ENCODE assay signal across 8 cellular contexts in the genomic region with DNA sequence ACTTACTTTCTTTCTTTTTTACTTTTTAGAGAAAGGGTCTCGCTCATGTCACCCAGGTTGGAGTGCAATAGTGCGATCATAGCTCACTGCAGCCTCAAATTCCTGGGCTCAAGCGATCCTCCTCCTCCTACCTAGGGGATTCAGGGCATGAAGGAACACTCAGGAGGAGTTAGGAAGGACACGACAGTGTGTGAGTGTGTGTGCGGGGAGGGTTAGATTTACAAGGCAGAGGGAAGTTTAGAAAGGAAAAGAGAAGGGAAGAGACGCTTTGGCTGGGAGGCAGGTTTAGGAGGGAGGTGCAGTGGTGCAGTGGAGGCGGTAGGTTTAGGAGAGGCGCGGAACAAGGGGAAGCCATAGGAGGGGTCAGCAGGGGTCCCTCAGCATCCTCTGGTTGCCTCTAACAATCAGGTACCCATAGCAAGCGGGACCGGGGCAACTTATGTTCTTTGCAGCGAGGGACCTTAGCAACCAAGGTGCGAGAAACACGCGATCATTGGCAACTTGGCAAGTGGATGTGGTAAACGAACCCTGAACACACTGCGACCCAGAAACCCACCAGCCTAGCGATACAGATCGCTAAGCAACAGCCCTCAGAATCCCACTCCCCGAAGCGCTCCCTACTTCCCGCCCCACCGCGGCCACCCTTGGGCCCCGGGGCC. TPM values are rescaled to one million over a fixed set of nuclear protein-coding genes. Genes with fewer than 3 reads are reported as not detected.
DNase-seq lines count a peak whose midpoint lies in the region; ATAC-seq, FAIRE-seq and TF ChIP-seq lines count a peak whose summit lies in the region.

No MANE protein-coding gene starts in this region.

- peak overlapping the region; percentile 64 for H3K4me3 ChIP-seq in NT2/D1 (ENCODE audit: insufficient read length, low read depth)
- peak overlapping the region; percentile 94 to 95 for H3K4me3 ChIP-seq in duodenal mucosa (ENCODE audit: low read depth in 1 of 2, low read length in 2 of 2)
- H3K4me3 ChIP-seq in mucosa of rectum (ENCODE audit: low read length in 2 of 2), result peak overlapping the region; percentile 85 to 98

- H3K9me3 ChIP-seq in NT2/D1 (ENCODE audit: insufficient read depth, low read length) (no peaks in the 10 kb centered on the region), duodenal mucosa (ENCODE audit: control insufficient read depth in 1 of 2, low read length in 2 of 2) (no peaks in the 10 kb centered on the region), mucosa of rectum (ENCODE audit: control insufficient read depth in 2 of 2, low read length in 2 of 2) (no peaks in the 10 kb centered on the region)

- peak overlapping the region; percentile 74 for H3K27ac ChIP-seq in duodenal mucosa (ENCODE audit: low read depth, low read length)
- H3K27ac ChIP-seq in mucosa of rectum (ENCODE audit: low read depth in 2 of 2, low read length in 2 of 2), result peak overlapping the region; percentile 70 to 83

- DNase-seq in GM12892 (ENCODE audit: insufficient read length) (no peak), NT2/D1 (ENCODE audit: low read depth, low spot score) (no peak), GM10248 (ENCODE audit: extremely low spot score) (no peak)
- no peak for DNase-seq in NK-92 treated with Interleukin-12 subunit alpha and Interleukin-12 subunit beta, amount 100 ng/mL, for 24 hours (lab: John Stamatoyannopoulos, UW)

- H3K9ac ChIP-seq in NT2/D1 (ENCODE audit: insufficient read length, low read depth), result peak overlapping the region; percentile 70
- H3K9ac ChIP-seq in duodenal mucosa (ENCODE audit: low read depth in 1 of 2, low read length in 2 of 2), result peak overlapping the region; percentile 95
- peak overlapping the region; percentile 84 to 95 for H3K9ac ChIP-seq in mucosa of rectum (ENCODE audit: low read depth in 1 of 2, low read length in 2 of 2)

- no peak for TF ChIP-seq CTCF in GM10248 (IDR thresholded peaks at IDR 0.05; ENCODE audit: control extremely low read depth, extremely low read depth, low read depth, missing control alignments)

- peak; percentile 69 for FAIRE-seq in GM12892 (lab: Jason Lieb, UNC)

- no peak for ATAC-seq in GM21576 (IDR thresholded peaks at IDR 0.05; ENCODE audit: unreplicated experiment)
- no peak for ATAC-seq in GM21737 (IDR thresholded peaks at IDR 0.05; ENCODE audit: unreplicated experiment)

- POLR2A ChIA-PET in GM10248 (lab: Yijun Ruan, JAX), result no interaction called here

- peaks cover 5% of the 10 kb centered on the region for H3K27me3 ChIP-seq in NT2/D1 (ENCODE audit: insufficient read depth, insufficient read length)
- H3K27me3 ChIP-seq in duodenal mucosa (ENCODE audit: control insufficient read depth in 1 of 2, insufficient read depth in 2 of 2, low read length in 2 of 2), result no peaks in the 10 kb centered on the region
- no peaks in the 10 kb centered on the region for H3K27me3 ChIP-seq in mucosa of rectum (ENCODE audit: control insufficient read depth in 2 of 2, insufficient read depth in 2 of 2, low read length in 2 of 2)

- no peaks in the 10 kb centered on the region for H3K36me3 ChIP-seq in NT2/D1 (ENCODE audit: insufficient read depth, insufficient read length, low read length)
- H3K36me3 ChIP-seq in duodenal mucosa (ENCODE audit: control insufficient read depth in 1 of 2, insufficient read depth in 2 of 2, low read length in 2 of 2), result peaks cover 0 to 4% of the 10 kb centered on the region in 2 donors
- no peaks in the 10 kb centered on the region for H3K36me3 ChIP-seq in mucosa of rectum (ENCODE audit: control insufficient read depth in 2 of 2, insufficient read depth in 2 of 2, low read length in 2 of 2)

- TF ChIP-seq POLR2A in GM12892 (IDR thresholded peaks at IDR 0.05; ENCODE audit: low read depth, low read length), result no peak

- CTCF ChIA-PET in GM10248 (lab: Yijun Ruan, JAX), result interaction anchor here (0.7 kb wide), 1 partner anchor 11 kb away, joined by 3 read pairs; no protein-coding TSS in a partner anchor

- H3K4me1 ChIP-seq in NT2/D1 (ENCODE audit: insufficient read depth, insufficient read length), result peaks cover 7% of the 10 kb centered on the region
- peaks cover 18 to 19% of the 10 kb centered on the region in 2 donors for H3K4me1 ChIP-seq in duodenal mucosa (ENCODE audit: control insufficient read depth in 1 of 2, insufficient read depth in 2 of 2, low read length in 2 of 2)
- H3K4me1 ChIP-seq in mucosa of rectum (ENCODE audit: control insufficient read depth in 2 of 2, insufficient read depth in 2 of 2, low read length in 2 of 2), result peaks cover 11 to 16% of the 10 kb centered on the region in 2 donors

RNA-seq across cellular contexts. Expression of gene SIRT2, which starts 0.5 kb away (rescaled TPM):
- polyA plus RNA-seq in GM12892 (2012; ENCODE audit: missing spikeins), result 19.7 TPM

RNA-seq across cellular contexts. Expression of gene NFKBIB, which starts 0.9 kb away (rescaled TPM):
- polyA plus RNA-seq in GM12892 (2012; ENCODE audit: missing spikeins), result 9.8 TPM

RNA-seq across cellular contexts. Expression of gene CCER2, which starts 13.1 kb away (rescaled TPM):
- polyA plus RNA-seq in GM12892 (2012; ENCODE audit: missing spikeins), result 0.70 TPM

RNA-seq across cellular contexts. Expression of gene RINL, which starts 20.8 kb away (rescaled TPM):
- polyA plus RNA-seq in GM12892 (2012; ENCODE audit: missing spikeins), result 31.9 TPM

RNA-seq across cellular contexts. Expression of gene SARS2, which starts 31.6 kb away (rescaled TPM):
- 18.7 TPM for polyA plus RNA-seq in GM12892 (2012; ENCODE audit: missing spikeins)
